In genomic region chr6:157823523-157824370, GRCh38 we compare ENCODE assay signal across 8 cellular contexts. TPM values are rescaled to one million over a fixed set of nuclear protein-coding genes. Genes with fewer than 3 reads are reported as not detected.
DNase-seq lines count a peak whose midpoint lies in the region; ATAC-seq and FAIRE-seq lines count a peak whose summit lies in the region.

No MANE protein-coding gene starts in this region.

- FAIRE-seq in G401.6 (lab: Jason Lieb, UNC) = peak; percentile 79

- DNase-seq in Kasumi-1 (lab: John Stamatoyannopoulos, UW) (peak; percentile 30 to 35), cerebellar cortex (ENCODE audit: low spot score) (peak; percentile 30), left colon (peak; percentile 65 to 75), COLO829 (ENCODE audit: low spot score) (no peak)
- peak; percentile 63 for DNase-seq in stimulated activated CD4-positive, alpha-beta T cell treated with anti-CD3 and anti-CD28 coated beads, Interleukin-4, amount 100 ng/mL, for 1 hour

- ATAC-seq in GM21786 (IDR thresholded peaks at IDR 0.05; ENCODE audit: unreplicated experiment) = peak; percentile 47
- ATAC-seq in activated CD4-positive, CD25-positive, alpha-beta regulatory T cell treated with anti-CD3 and anti-CD28 coated beads, Interleukin-2, amount 50 U/mL, for 24 hours = peak; percentile 75
- peak; percentile 68 for ATAC-seq in left colon

- intact Hi-C loops in left colon (cut with DNase I, micrococcal nuclease) = no loop called here

RNA-seq across cellular contexts. Expression of gene SNX9, which starts 0.7 kb away (rescaled TPM):
- 10 to 100 TPM; 53.6 to 75.4 TPM for total RNA-seq in left colon
